ENCODE assay signal across 8 cellular contexts in the genomic region with DNA sequence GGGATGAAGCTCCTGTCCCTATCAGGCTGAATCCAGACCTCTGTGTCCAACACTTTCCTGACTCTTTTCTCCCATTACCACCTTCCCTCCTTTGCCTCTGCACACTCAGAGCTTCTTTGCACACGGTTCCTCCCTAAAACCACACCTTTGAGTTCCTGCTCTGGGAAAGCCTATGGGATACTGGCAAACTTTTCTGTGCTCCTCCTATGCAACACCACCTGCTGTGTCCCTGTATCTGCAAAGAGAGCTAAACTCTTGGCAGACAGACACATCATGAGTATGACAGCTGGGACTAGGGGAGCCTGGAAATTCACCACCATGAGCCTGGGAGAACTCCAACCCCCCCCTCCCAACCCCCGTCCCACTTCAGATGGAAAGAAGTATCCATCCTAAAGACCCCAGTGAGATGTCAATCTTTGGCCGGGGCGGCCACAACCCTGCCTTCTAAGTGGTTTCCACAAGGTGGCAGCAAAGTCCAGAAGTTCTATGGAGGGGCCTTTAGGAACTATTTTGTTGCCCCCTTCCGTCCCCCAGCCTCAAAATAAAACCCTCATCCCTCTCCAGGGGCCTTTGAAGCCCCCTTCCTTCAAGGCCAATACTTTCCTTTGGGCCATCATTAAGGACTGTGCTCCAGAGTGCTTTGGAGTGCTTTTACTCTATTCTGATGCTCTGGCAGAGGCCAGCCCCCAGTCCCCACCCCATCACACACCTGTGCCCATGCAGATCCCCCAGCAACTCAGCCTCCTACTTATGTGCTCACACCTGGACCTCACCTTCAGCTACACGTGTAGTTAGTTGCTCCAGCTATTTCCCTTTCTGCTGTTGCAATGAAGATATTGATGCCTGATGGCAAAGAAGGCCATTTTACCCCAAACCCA. TPM values are rescaled to one million over a fixed set of nuclear protein-coding genes. Genes with fewer than 3 reads are reported as not detected.
DNase-seq lines count a peak whose midpoint lies in the region; ATAC-seq and TF ChIP-seq lines count a peak whose summit lies in the region.

No MANE protein-coding gene starts in this region.

- H3K9me2 ChIP-seq in DOHH2 (replicated peaks; ENCODE audit: control insufficient read depth, low read length), result no peaks in the 10 kb centered on the region

- H3K27ac Mint-ChIP-seq in activated T-helper 2 cell treated with anti-CD3 and anti-CD28 coated beads, Interferon-gamma antibody, Interleukin-2, Interleukin-4, amounts not matched to agents 10 μg/mL and 5 μg/mL and 100 μg/mL, durations not matched to agents 14 hours and 24 hours and 36 hours, result no peak overlapping the region

- peaks cover 12% of the 10 kb centered on the region for H3K27me3 ChIP-seq in DOHH2 (ENCODE audit: control insufficient read depth, low read length)
- H3K27me3 ChIP-seq in psoas muscle (ENCODE audit: insufficient read depth in 3 of 3, low read length in 2 of 3), result peaks cover 0 to 5% (median 2%) of the 10 kb centered on the region in 3 donors

- H3K27ac ChIP-seq in DOHH2 (ENCODE audit: low read depth, low read length) (no peak overlapping the region), psoas muscle (no peak overlapping the region)

- DNase-seq in LoVo (ENCODE audit: low spot score) (peak; percentile 7), activated T-cell treated with anti-CD3 and anti-CD28 coated beads for 1 hour (ENCODE audit: low read depth) (peak; percentile 14), foreskin fibroblast (peak in 1 of 2 donors; percentile 32), psoas muscle (no peak), OCI-M2 (lab: John Stamatoyannopoulos, UW; ENCODE audit: unreplicated experiment) (no peak)
- no peak for DNase-seq in activated T-helper 2 cell treated with anti-CD3 and anti-CD28 coated beads, Interferon-gamma antibody, Interleukin-2, Interleukin-4, amounts not matched to agents 10 μg/mL and 5 μg/mL and 100 μg/mL, durations not matched to agents 14 hours and 24 hours and 36 hours (ENCODE audit: low spot score)

- no peaks in the 10 kb centered on the region for H3K4me1 ChIP-seq in DOHH2 (ENCODE audit: control insufficient read depth, low read length)
- no peaks in the 10 kb centered on the region for H3K4me1 ChIP-seq in psoas muscle

- no peak overlapping the region for H3K4me2 ChIP-seq in DOHH2 (ENCODE audit: low read length)

- no peaks in the 10 kb centered on the region for H3K36me3 Mint-ChIP-seq in activated T-helper 2 cell treated with anti-CD3 and anti-CD28 coated beads, Interferon-gamma antibody, Interleukin-2, Interleukin-4, amounts not matched to agents 10 μg/mL and 5 μg/mL and 100 μg/mL, durations not matched to agents 14 hours and 24 hours and 36 hours (ENCODE audit: low read depth)

- no peaks in the 10 kb centered on the region for H3K36me3 ChIP-seq in DOHH2 (ENCODE audit: control insufficient read depth, low read length)
- no peaks in the 10 kb centered on the region for H3K36me3 ChIP-seq in psoas muscle (ENCODE audit: insufficient read depth in 1 of 2, low read depth in 1 of 2)

- intact Hi-C loops in psoas muscle (cut with DNase I), result loop anchor here (1.0 to 5.0 kb wide), 2 partner anchors 268 kb away; no protein-coding TSS in a partner anchor
- intact Hi-C loops in activated T-helper 2 cell treated with anti-CD3 and anti-CD28 coated beads, Interferon-gamma antibody, Interleukin-2, Interleukin-4, amounts not matched to agents 10 μg/mL and 5 μg/mL and 100 μg/mL, durations not matched to agents 14 hours and 24 hours and 36 hours (cut with micrococcal nuclease), result loop anchor here (1.0 kb wide), 2 partner anchors 42 to 267 kb away; no protein-coding TSS in a partner anchor

- no peaks in the 10 kb centered on the region for H3K4me1 Mint-ChIP-seq in activated T-helper 2 cell treated with anti-CD3 and anti-CD28 coated beads, Interferon-gamma antibody, Interleukin-2, Interleukin-4, amounts not matched to agents 10 μg/mL and 5 μg/mL and 100 μg/mL, durations not matched to agents 14 hours and 24 hours and 36 hours (ENCODE audit: low read depth)

- no peak overlapping the region for H3K4me3 Mint-ChIP-seq in activated T-helper 2 cell treated with anti-CD3 and anti-CD28 coated beads, Interferon-gamma antibody, Interleukin-2, Interleukin-4, amounts not matched to agents 10 μg/mL and 5 μg/mL and 100 μg/mL, durations not matched to agents 14 hours and 24 hours and 36 hours (ENCODE audit: low read depth)

- no peaks in the 10 kb centered on the region for H4K20me1 ChIP-seq in DOHH2 (ENCODE audit: control insufficient read depth, insufficient read depth, low read depth, low read length)

- peaks cover 10% of the 10 kb centered on the region for H3K27me3 Mint-ChIP-seq in activated T-helper 2 cell treated with anti-CD3 and anti-CD28 coated beads, Interferon-gamma antibody, Interleukin-2, Interleukin-4, amounts not matched to agents 10 μg/mL and 5 μg/mL and 100 μg/mL, durations not matched to agents 14 hours and 24 hours and 36 hours (ENCODE audit: low read depth)

- H3K4me3 ChIP-seq in DOHH2 (ENCODE audit: low read length) (no peak overlapping the region), foreskin fibroblast (ENCODE audit: low read depth in 1 of 2, low read length in 2 of 2) (no peak overlapping the region), psoas muscle (no peak overlapping the region)

- H3F3A ChIP-seq in DOHH2 (ENCODE audit: control insufficient read depth, insufficient read depth), result no peaks in the 10 kb centered on the region

- H3K9me3 ChIP-seq in DOHH2 (ENCODE audit: control insufficient read depth, insufficient read depth, low read length) (no peaks in the 10 kb centered on the region), psoas muscle (no peaks in the 10 kb centered on the region)

- peak in 3 of 4 donors; percentile 47 to 80 (median 69) for ATAC-seq in psoas muscle
- ATAC-seq in HG03159 (IDR thresholded peaks at IDR 0.05; ENCODE audit: unreplicated experiment), result no peak

- H3K79me2 ChIP-seq in DOHH2 (ENCODE audit: control insufficient read depth, low read length), result no peaks in the 10 kb centered on the region

- WGBS in psoas muscle, 3 donors, result 2 to 4% (median 3%) methylated on average over 6 of the region's 6 CpGs

- H3K9me3 Mint-ChIP-seq in activated T-helper 2 cell treated with anti-CD3 and anti-CD28 coated beads, Interferon-gamma antibody, Interleukin-2, Interleukin-4, amounts not matched to agents 10 μg/mL and 5 μg/mL and 100 μg/mL, durations not matched to agents 14 hours and 24 hours and 36 hours, result no peaks in the 10 kb centered on the region

- TF ChIP-seq CTCF in DOHH2 (IDR thresholded peaks at IDR 0.05; ENCODE audit: low read depth, low read length, poor library complexity, severe bottlenecking) (peak; percentile 86), foreskin fibroblast (IDR thresholded peaks at IDR 0.05; ENCODE audit: low read depth, low read length) (peak; percentile 66), psoas muscle (IDR thresholded peaks at IDR 0.05) (peak; percentile 75)

RNA-seq across cellular contexts. Expression of a gene that starts 19.4 kb away (rescaled TPM):
- total RNA-seq in psoas muscle, result not detected
- polyA plus RNA-seq in psoas muscle, result 1 to 10 TPM in 1 of 3 donors, under 1 TPM in 1, not detected in 1; 0.03 to 1.4 TPM
- total RNA-seq in activated T-helper 2 cell treated with anti-CD3 and anti-CD28 coated beads, Interferon-gamma antibody, Interleukin-2, Interleukin-4, amounts not matched to agents 10 μg/mL and 5 μg/mL and 100 μg/mL, durations not matched to agents 14 hours and 24 hours and 36 hours, result not detected in 2 replicates

Comparison
In these comparisons a context has a peak if more than half of its experiments do, and no peak if none do; other contexts are left out.
1. DNase-seq: peak in LoVo (single experiment) and activated T-cell treated with anti-CD3 and anti-CD28 coated beads for 1 hour (single experiment); none in psoas muscle (0 of 2), OCI-M2 (single experiment) and activated T-helper 2 cell treated with anti-CD3 and anti-CD28 coated beads, Interferon-gamma antibody, Interleukin-2, Interleukin-4, amounts not matched to agents 10 μg/mL and 5 μg/mL and 100 μg/mL, durations not matched to agents 14 hours and 24 hours and 36 hours (single experiment).
2. Peak in every context shown above with its lines, with median percentiles within 50 percentile points of each other: CTCF ChIP-seq.